16 cellular contexts compared by ENCODE assay signal in genomic region chr10:101848894-101849351, GRCh38. TPM values are rescaled to one million over a fixed set of nuclear protein-coding genes. Genes with fewer than 3 reads are reported as not detected.
DNase-seq lines count a peak whose midpoint lies in the region; ATAC-seq and TF ChIP-seq lines count a peak whose summit lies in the region.
"Had no signal": no experiment of that assay in that cellular context is flagged by ENCODE, and none has a peak within 500 bp of the region (broad histone marks: within the 10 kb centered on the region; RNA-seq: fewer than 3 reads in every experiment).

No MANE protein-coding gene starts in this region.

- ATAC-seq in stimulated activated naive CD8-positive, alpha-beta T cell treated with anti-CD3 and anti-CD28 coated beads, Interleukin-15, amount 100 ng/mL, for 72 hours = no peak

- CTCF ChIA-PET in HEK293 (lab: Yijun Ruan, JAX) (interaction anchor here (0.6 to 4.4 kb wide), 6 partner anchors 8 to 783 kb away, joined by 3 to 25 read pairs (median 7); no protein-coding TSS in a partner anchor), MCF 10A (lab: Yijun Ruan, JAX) (interaction anchor here (1.0 to 5.4 kb wide), 6 partner anchors 8 to 224 kb away, joined by 3 to 29 read pairs (median 4); no protein-coding TSS in a partner anchor)

- intact Hi-C loops in MCF 10A (cut with micrococcal nuclease) = no loop called here

- H3K27ac ChIP-seq in HEK293 (ENCODE audit: extremely low read depth, low read depth, low read length) = no peak overlapping the region
- H3K27ac ChIP-seq: SJSA1, thoracic aorta had no signal

- DNase-seq in NOMO-1 treated with dmso at 0.1 percent for 144 hours (lab: John Stamatoyannopoulos, UW; ENCODE audit: unreplicated experiment) (peak; percentile 74), fibroblast of gingiva (ENCODE audit: low read depth) (peak; percentile 39), osteocyte (ENCODE audit: extremely low spot score, unreplicated experiment) (no peak), MCF 10A (ENCODE audit: unreplicated experiment) (no peak), cerebellar cortex (ENCODE audit: low spot score) (no peak), GM13976 (ENCODE audit: low spot score) (no peak)
- no peak for DNase-seq in stimulated activated naive CD8-positive, alpha-beta T cell treated with anti-CD3 and anti-CD28 coated beads, Interleukin-15, amount 100 ng/mL, for 72 hours
- DNase-seq: CD8-positive, alpha-beta memory T cell; immature natural killer cell; NCI-H1694 treated with DMSO at 0.1 percent for 48 hours; small intestine had no signal

- no peaks in the 10 kb centered on the region for H3K9me3 ChIP-seq in HEK293 (ENCODE audit: control insufficient read depth, insufficient read depth, low read depth, low read length)
- H3K9me3 ChIP-seq: SJSA1, thoracic aorta had no signal

- H3K27ac Mint-ChIP-seq in osteocyte (ENCODE audit: unreplicated experiment) = peak overlapping the region; percentile 60
- H3K27ac Mint-ChIP-seq in stimulated activated naive CD8-positive, alpha-beta T cell treated with anti-CD3 and anti-CD28 coated beads, Interleukin-15, amount 100 ng/mL, for 72 hours = no peak overlapping the region
- no peak overlapping the region for H3K27ac Mint-ChIP-seq in MCF 10A (ENCODE audit: low read depth, unreplicated experiment)
- H3K27ac Mint-ChIP-seq: activated naive CD8-positive, alpha-beta T cell; CD8-positive, alpha-beta memory T cell had no signal

- in situ Hi-C loops in GM13976 (cut with MboI; ENCODE audit: low sequenced_read_pairs, unreplicated experiment) = no loop called here

- BruUV-seq in MCF 10A (replicated peaks; lab: Mats Ljungman, UMichigan) = no TSS peak

- no peaks in the 10 kb centered on the region for H3K4me1 ChIP-seq in HEK293 (ENCODE audit: control insufficient read depth, insufficient read depth, low read length)
- H3K4me1 ChIP-seq: SJSA1 had no signal

- H3K36me3 Mint-ChIP-seq in osteocyte (ENCODE audit: unreplicated experiment) (peaks cover 13% of the 10 kb centered on the region), MCF 10A (ENCODE audit: insufficient read depth, unreplicated experiment) (peaks cover 37% of the 10 kb centered on the region)

- no peak overlapping the region for H3K4me3 ChIP-seq in HEK293 (ENCODE audit: low read depth, low read length)
- H3K4me3 ChIP-seq: coronary artery, SJSA1, thoracic aorta had no signal

- H3K4me3 Mint-ChIP-seq in osteocyte (ENCODE audit: unreplicated experiment) (no peak overlapping the region), MCF 10A (ENCODE audit: unreplicated experiment) (no peak overlapping the region)
- no peak overlapping the region for H3K4me3 Mint-ChIP-seq in stimulated activated naive CD8-positive, alpha-beta T cell treated with anti-CD3 and anti-CD28 coated beads, Interleukin-15, amount 100 ng/mL, for 72 hours
- H3K4me3 Mint-ChIP-seq: activated naive CD8-positive, alpha-beta T cell; CD8-positive, alpha-beta memory T cell; immature natural killer cell had no signal

- peaks cover 4% of the 10 kb centered on the region for H3K27me3 Mint-ChIP-seq in osteocyte (ENCODE audit: unreplicated experiment)
- H3K27me3 Mint-ChIP-seq in stimulated activated naive CD8-positive, alpha-beta T cell treated with anti-CD3 and anti-CD28 coated beads, Interleukin-15, amount 100 ng/mL, for 72 hours = peaks cover 14% of the 10 kb centered on the region
- no peaks in the 10 kb centered on the region for H3K27me3 Mint-ChIP-seq in MCF 10A (ENCODE audit: insufficient read depth, unreplicated experiment)
- H3K27me3 Mint-ChIP-seq: activated naive CD8-positive, alpha-beta T cell had no signal

- TF ChIP-seq CTCF in HEK293 (tag by site-specific recombination; IDR thresholded peaks at IDR 0.05) (no peak), osteocyte (IDR thresholded peaks at IDR 0.05) (no peak), MCF 10A (IDR thresholded peaks at IDR 0.05; ENCODE audit: unreplicated experiment) (no peak), GM13976 (IDR thresholded peaks at IDR 0.05; ENCODE audit: borderline replicate concordance, control extremely low read depth, extremely low read depth, insufficient read depth, missing control alignments) (no peak)

- H3K36me3 ChIP-seq in HEK293 (ENCODE audit: control insufficient read depth in 2 of 2, insufficient read depth in 1 of 2, low read length in 2 of 2) = peaks cover 0 to 7% of the 10 kb centered on the region in 2 experiments; a peak in 1 of 3 replicates
- H3K36me3 ChIP-seq: SJSA1 had no signal

- peaks cover 18% of the 10 kb centered on the region for H3K4me1 Mint-ChIP-seq in osteocyte (ENCODE audit: unreplicated experiment)
- peaks cover 12% of the 10 kb centered on the region for H3K4me1 Mint-ChIP-seq in stimulated activated naive CD8-positive, alpha-beta T cell treated with anti-CD3 and anti-CD28 coated beads, Interleukin-15, amount 100 ng/mL, for 72 hours
- H3K4me1 Mint-ChIP-seq in MCF 10A (ENCODE audit: insufficient read depth, unreplicated experiment) = no peaks in the 10 kb centered on the region

- H3K9me3 Mint-ChIP-seq in osteocyte (ENCODE audit: unreplicated experiment) = no peaks in the 10 kb centered on the region
- no peaks in the 10 kb centered on the region for H3K9me3 Mint-ChIP-seq in stimulated activated naive CD8-positive, alpha-beta T cell treated with anti-CD3 and anti-CD28 coated beads, Interleukin-15, amount 100 ng/mL, for 72 hours
- H3K9me3 Mint-ChIP-seq in MCF 10A (ENCODE audit: unreplicated experiment) = no peaks in the 10 kb centered on the region
- H3K9me3 Mint-ChIP-seq: CD8-positive, alpha-beta memory T cell; immature natural killer cell had no signal

- POLR2A ChIA-PET in HEK293 (lab: Yijun Ruan, JAX) = no interaction called here
- POLR2A ChIA-PET in MCF 10A (lab: Yijun Ruan, JAX) = interaction anchor here (1.3 kb wide), 1 partner anchor 211 kb away, joined by 3 read pairs; no protein-coding TSS in a partner anchor

TF ChIP-seq in HEK293, 187 proteins besides CTCF, POLR2A, EP300 and RAD21:
- TF ChIP-seq ZSCAN18 (tag by site-specific recombination; IDR thresholded peaks at IDR 0.05) = no peak
- peak; percentile 43 for TF ChIP-seq GLIS1 (tag by site-specific recombination; IDR thresholded peaks at IDR 0.05)
- TF ChIP-seq ZIC2 (tag by site-specific recombination; IDR thresholded peaks at IDR 0.05) = peak; percentile 66
- peak; percentile 63; the same call in 1 of the 2 replicates for TF ChIP-seq ZNF341 (tag by site-specific recombination; IDR thresholded peaks at IDR 0.05; ENCODE audit: low read depth)

RNA-seq across cellular contexts. Expression of gene KCNIP2, which starts 5.3 kb away (rescaled TPM):
- 3.2 and 3.5 TPM in 2 replicates for total RNA-seq in osteocyte
- 2.1 and 2.6 TPM in 2 replicates for total RNA-seq in MCF 10A (2022)

RNA-seq across cellular contexts. Expression of gene OGA, which starts 30.7 kb away (rescaled TPM):
- total RNA-seq in osteocyte (113 and 127 TPM in 2 replicates), MCF 10A (2022) (96.1 and 115 TPM in 2 replicates)

Comparison
In these comparisons a context has a peak if more than half of its experiments do, and no peak if none do; other contexts are left out.
1. DNase-seq: peak in NOMO-1 treated with dmso at 0.1 percent for 144 hours (single experiment) and fibroblast of gingiva (single experiment); none in osteocyte (single experiment), stimulated activated naive CD8-positive, alpha-beta T cell treated with anti-CD3 and anti-CD28 coated beads, Interleukin-15, amount 100 ng/mL, for 72 hours (0 of 2), MCF 10A (single experiment), cerebellar cortex (single experiment) and GM13976 (single experiment).